In genomic region chr20:33251496-33251895, GRCh38 we compare ENCODE assay signal across 20 cellular contexts. TPM values are rescaled to one million over a fixed set of nuclear protein-coding genes. Genes with fewer than 3 reads are reported as not detected.
"Had no signal": no experiment of that assay in that cellular context is flagged by ENCODE, and none has a peak within 500 bp of the region (broad histone marks: within the 10 kb centered on the region; RNA-seq: fewer than 3 reads in every experiment).

No MANE protein-coding gene starts in this region.

- H3K9me3 ChIP-seq: body of pancreas, lower lobe of right lung, upper lobe of right lung had no signal

- ATAC-seq: activated CD4-positive, CD25-positive, alpha-beta regulatory T cell treated with anti-CD3 and anti-CD28 coated beads, Interleukin-2, amount 50 U/mL, for 24 hours; activated naive CD4-positive, alpha-beta T cell treated with anti-CD3 and anti-CD28 coated beads, Interleukin-2, amount 50 U/mL, for 72 hours; body of pancreas; lower lobe of right lung; upper lobe of right lung had no signal

- H3K36me3 ChIP-seq: lower lobe of right lung, upper lobe of right lung had no signal

- H3K36me3 Mint-ChIP-seq: activated naive CD4-positive, alpha-beta T cell treated with anti-CD3 and anti-CD28 coated beads, Interleukin-2, amount 50 U/mL, for 72 hours; mesothelial cell of epicardium had no signal

- H3K4me1 Mint-ChIP-seq: mesothelial cell of epicardium had no signal

- H3K27me3 ChIP-seq: body of pancreas, upper lobe of right lung had no signal

- H3K27ac Mint-ChIP-seq: activated naive CD4-positive, alpha-beta T cell treated with anti-CD3 and anti-CD28 coated beads, Interleukin-2, amount 50 U/mL, for 72 hours; mesothelial cell of epicardium; stimulated activated naive CD8-positive, alpha-beta T cell treated with anti-CD3 and anti-CD28 coated beads, Interleukin-15, Interleukin-2, amounts not matched to agents 100 ng/mL and 50 ng/mL, for 24 hours had no signal

- H3K27ac ChIP-seq: body of pancreas, lower lobe of right lung, parathyroid adenoma, upper lobe of right lung had no signal

- H3K9me3 Mint-ChIP-seq: activated naive CD4-positive, alpha-beta T cell treated with anti-CD3 and anti-CD28 coated beads, Interleukin-2, amount 50 U/mL, for 72 hours had no signal

- H3K4me3 Mint-ChIP-seq: mesothelial cell of epicardium; stimulated activated naive CD8-positive, alpha-beta T cell treated with anti-CD3 and anti-CD28 coated beads, Interleukin-15, Interleukin-2, amounts not matched to agents 100 ng/mL and 50 ng/mL, for 24 hours had no signal

- DNase-seq: activated CD4-positive, alpha-beta T cell treated with anti-CD3 and anti-CD28 coated beads, Interleukin-2, amount 50 U/mL, for 4 hours; activated effector memory CD4-positive, alpha-beta T cell treated with anti-CD3 and anti-CD28 coated beads, Interleukin-2, amount 50 U/mL, for 16 hours; activated T-cell treated with anti-CD3 and anti-CD28 coated beads, Interleukin-2, amount 50 U/mL, for 1 hour; amniotic stem cell; body of pancreas; central memory CD4-positive, alpha-beta T cell; erythroblast; hypothalamus; lower lobe of right lung; stimulated activated CD4-positive, alpha-beta T cell treated with anti-CD3 and anti-CD28 coated beads, Interleukin-4, amount 100 ng/mL, for 24 hours; upper lobe of right lung had no signal

- H3K9ac ChIP-seq: parathyroid adenoma had no signal

- H3K4me1 ChIP-seq: body of pancreas, lower lobe of right lung, upper lobe of right lung had no signal

- H3K4me3 ChIP-seq: body of pancreas, lower lobe of right lung, upper lobe of right lung had no signal

RNA-seq across cellular contexts. Expression of gene BPIFA1, which starts 15.7 kb away (rescaled TPM):
- total RNA-seq: activated naive CD4-positive, alpha-beta T cell treated with anti-CD3 and anti-CD28 coated beads, Interleukin-2, amount 50 U/mL, for 72 hours; body of pancreas; glomerular endothelial cell; mesothelial cell of epicardium; myocyte; renal cortical epithelial cell; temporal lobe; upper lobe of right lung had no signal

RNA-seq across cellular contexts. Expression of gene BPIFB1, which starts 31.5 kb away (rescaled TPM):
- total RNA-seq: activated naive CD4-positive, alpha-beta T cell treated with anti-CD3 and anti-CD28 coated beads, Interleukin-2, amount 50 U/mL, for 72 hours; body of pancreas; glomerular endothelial cell; mesothelial cell of epicardium; myocyte; renal cortical epithelial cell; temporal lobe had no signal

RNA-seq across cellular contexts. Expression of gene BPIFA3, which starts 34.3 kb away (rescaled TPM):
- total RNA-seq: activated naive CD4-positive, alpha-beta T cell treated with anti-CD3 and anti-CD28 coated beads, Interleukin-2, amount 50 U/mL, for 72 hours; body of pancreas; glomerular endothelial cell; lower lobe of right lung; mesothelial cell of epicardium; myocyte; renal cortical epithelial cell; temporal lobe; upper lobe of right lung had no signal
